In the genomic region with DNA sequence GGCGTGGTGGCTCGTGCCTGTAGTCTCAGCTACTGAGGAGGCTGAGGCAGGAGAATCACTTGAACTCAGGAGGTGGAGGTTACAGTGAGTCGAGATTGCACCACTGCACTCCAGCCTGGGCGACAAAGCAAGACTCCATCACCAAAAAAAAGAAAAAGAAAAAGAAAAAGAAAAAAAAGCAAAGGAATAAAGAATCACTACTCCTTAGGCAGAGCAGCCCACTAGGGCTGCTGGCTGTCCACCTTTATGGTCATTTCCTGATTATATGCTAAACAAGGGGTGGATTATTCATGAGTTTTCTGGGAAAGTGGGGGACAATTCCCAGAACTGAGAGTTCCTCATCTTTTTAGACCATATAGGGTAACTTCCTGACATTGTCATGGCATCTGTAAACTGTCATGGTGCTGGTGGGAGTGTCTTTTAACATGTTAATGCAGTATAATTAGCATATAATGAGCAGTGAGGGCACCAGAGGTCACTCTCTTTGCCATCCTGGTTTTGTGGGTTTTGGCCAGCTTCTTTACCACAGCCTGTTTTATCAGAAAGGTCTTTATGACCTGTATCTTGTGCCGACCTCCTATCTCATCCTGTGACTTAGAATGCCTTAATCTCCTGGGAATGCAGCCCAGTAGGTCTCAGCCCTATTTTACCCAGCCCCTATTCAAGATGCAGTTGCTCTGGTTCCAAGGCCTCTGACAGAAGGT, we compare ENCODE assay signal across 1 cellular context.
A peak's percentile ranks its signal among the peaks of the same experiment; 100 is the strongest.
TF ChIP-seq lines count a peak whose summit lies in the region.

No MANE protein-coding gene starts in this region.

TF ChIP-seq in K562, 482 proteins besides CTCF, POLR2A, EP300 and RAD21 (continued from another document):
- TF ChIP-seq ZNF24 (IDR thresholded peaks at IDR 0.05), result 0 out of 2 replicates have a peak, but pooled peaks have one; percentile 27
- peak; percentile 87 for TF ChIP-seq GTF2E2 (tag; IDR thresholded peaks at IDR 0.05)
- TF ChIP-seq FOSL1 (tag; conservative IDR thresholded peaks at IDR 0.05), result peak; percentile 74
- 0 out of 2 replicates have a peak, but pooled peaks have one; percentile 5 for TF ChIP-seq ZNF764 (CRISPR knock-in tag; IDR thresholded peaks at IDR 0.05; ENCODE audit: low read depth)
- peak; percentile 5; the same call in 1 of the 2 replicates for TF ChIP-seq GABPB1 (CRISPR knock-in tag; IDR thresholded peaks at IDR 0.05)
- TF ChIP-seq, protein P1, sequence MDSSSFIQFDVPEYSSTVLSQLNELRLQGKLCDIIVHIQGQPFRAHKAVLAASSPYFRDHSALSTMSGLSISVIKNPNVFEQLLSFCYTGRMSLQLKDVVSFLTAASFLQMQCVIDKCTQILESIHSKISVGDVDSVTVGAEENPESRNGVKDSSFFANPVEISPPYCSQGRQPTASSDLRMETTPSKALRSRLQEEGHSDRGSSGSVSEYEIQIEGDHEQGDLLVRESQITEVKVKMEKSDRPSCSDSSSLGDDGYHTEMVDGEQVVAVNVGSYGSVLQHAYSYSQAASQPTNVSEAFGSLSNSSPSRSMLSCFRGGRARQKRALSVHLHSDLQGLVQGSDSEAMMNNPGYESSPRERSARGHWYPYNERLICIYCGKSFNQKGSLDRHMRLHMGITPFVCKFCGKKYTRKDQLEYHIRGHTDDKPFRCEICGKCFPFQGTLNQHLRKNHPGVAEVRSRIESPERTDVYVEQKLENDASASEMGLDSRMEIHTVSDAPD (CRISPR knock-in tag; IDR thresholded peaks at IDR 0.05), result peak; percentile 91
- TF ChIP-seq MIER1 (IDR thresholded peaks at IDR 0.05; ENCODE audit: low read depth), result peak; percentile 52; the same call in 1 of the 2 replicates
